20 cellular contexts compared by ENCODE assay signal in genomic region chr4:42609051-42609450, GRCh38. TPM values are rescaled to one million over a fixed set of nuclear protein-coding genes. Genes with fewer than 3 reads are reported as not detected.
DNase-seq lines count a peak whose midpoint lies in the region; ATAC-seq, FAIRE-seq and TF ChIP-seq lines count a peak whose summit lies in the region.
"Had no signal": no experiment of that assay in that cellular context is flagged by ENCODE, and none has a peak within 500 bp of the region (broad histone marks: within the 10 kb centered on the region; RNA-seq: fewer than 3 reads in every experiment).

No MANE protein-coding gene starts in this region.

- RAD21 ChIA-PET in GM12878 (lab: Charles Lee; ENCODE audit: unreplicated experiment), result no interaction called here

- H3K79me2 ChIP-seq in GM12878 (ENCODE audit: control insufficient read depth, insufficient read depth, low read length), result peaks cover 1% of the 10 kb centered on the region

- H3K4me1 Mint-ChIP-seq in stimulated activated memory B cell treated with anti-CD40 and anti-IgM and Interleukin-4, amounts not matched to agents 10 μg/mL and 1 μg/mL and 100 μg/mL, for 72 hours, result peaks cover 12% of the 10 kb centered on the region

- H3K27ac ChIP-seq in GM12878 (ENCODE audit: control insufficient read depth, insufficient read depth), result no peak overlapping the region
- no peak overlapping the region for H3K27ac ChIP-seq in suprapubic skin

- TF ChIP-seq EP300 in GM12878 (IDR thresholded peaks at IDR 0.05; ENCODE audit: borderline replicate concordance in 1 of 2, control insufficient read depth in 1 of 2, low read depth in 2 of 2, low read length in 2 of 2) (no peak), suprapubic skin (IDR thresholded peaks at IDR 0.05) (no peak)

- SMC1A ChIA-PET in GM12878 (lab: Charles Lee; ENCODE audit: uncharacterized antibody, unreplicated experiment), result no interaction called here

- H3K4me1 ChIP-seq in GM12878 (ENCODE audit: control insufficient read depth, insufficient read depth, low read length) (no peaks in the 10 kb centered on the region; the same call in none of the 2 replicates), suprapubic skin (no peaks in the 10 kb centered on the region)

- H4K20me1 ChIP-seq in GM12878 (ENCODE audit: control insufficient read depth, insufficient read depth), result no peaks in the 10 kb centered on the region

- intact Hi-C loops in GM12878 (cut with micrococcal nuclease; ENCODE audit: unreplicated experiment), result no loop called here

- no peak for TF ChIP-seq RAD21 in GM12878 (IDR thresholded peaks at IDR 0.05; ENCODE audit: insufficient read depth, low read depth, low read length)

- no peak overlapping the region for H3K4me2 ChIP-seq in GM12878 (ENCODE audit: control insufficient read depth, insufficient read depth)

- no peaks in the 10 kb centered on the region for H3K27me3 ChIP-seq in GM12878 (replicated peaks in 1 of 2; ENCODE audit: control insufficient read depth in 2 of 2, insufficient read depth in 2 of 2, low read length in 1 of 2)
- H3K27me3 ChIP-seq in suprapubic skin, result no peaks in the 10 kb centered on the region

- no peaks in the 10 kb centered on the region; the same call in 1 of the 3 replicates for H3K9me3 ChIP-seq in GM12878 (replicated peaks; ENCODE audit: control insufficient read depth, insufficient read depth, low read length)
- H3K9me3 ChIP-seq in suprapubic skin, result no peaks in the 10 kb centered on the region

- H3K4me3 Mint-ChIP-seq in stimulated activated memory B cell treated with anti-CD40 and anti-IgM and Interleukin-4, amounts not matched to agents 10 μg/mL and 1 μg/mL and 100 μg/mL, for 72 hours, result no peak overlapping the region
- H3K4me3 Mint-ChIP-seq: HFFc6 had no signal

- H3K9me3 Mint-ChIP-seq in stimulated activated memory B cell treated with anti-CD40 and anti-IgM and Interleukin-4, amounts not matched to agents 10 μg/mL and 1 μg/mL and 100 μg/mL, for 72 hours, result no peaks in the 10 kb centered on the region
- H3K9me3 Mint-ChIP-seq: CD8-positive, alpha-beta memory T cell had no signal

- TF ChIP-seq CTCF in GM12878 (IDR thresholded peaks at IDR 0.05 in 2 of 3, conservative IDR thresholded peaks at IDR 0.05 in 1 of 3; ENCODE audit: control insufficient read depth in 2 of 3, extremely low read depth in 1 of 3, insufficient read depth in 1 of 3, low read depth in 3 of 3, low read length in 3 of 3) (no peak), suprapubic skin (IDR thresholded peaks at IDR 0.05) (no peak)

- no peak overlapping the region for H3K9ac ChIP-seq in GM12878 (ENCODE audit: control insufficient read depth, insufficient read depth, low read length)

- WGBS in GM12878 (ENCODE audit: insufficient coverage, insufficient replicate concordance, low lambda C conversion rate, missing lambda C conversion rate), result 75% methylated on average over 4 of the region's 4 CpGs
- WGBS in suprapubic skin, result 90% methylated on average over 4 of the region's 4 CpGs

- H3K4me3 ChIP-seq in GM12878, result no peak overlapping the region
- H3K4me3 ChIP-seq in suprapubic skin, result no peak overlapping the region

- POLR2A ChIA-PET in GM12878 (lab: Charles Lee), result no interaction called here

- BruUV-seq in GM12878 (replicated peaks; lab: Mats Ljungman, UMichigan), result no TSS peak

- H3K27ac Mint-ChIP-seq in stimulated activated memory B cell treated with anti-CD40 and anti-IgM and Interleukin-4, amounts not matched to agents 10 μg/mL and 1 μg/mL and 100 μg/mL, for 72 hours, result no peak overlapping the region
- H3K27ac Mint-ChIP-seq: HFFc6 had no signal

- peak; percentile 59 for ATAC-seq in GM12878
- ATAC-seq in stimulated activated memory B cell treated with anti-CD40 and anti-IgM and Interleukin-4, amounts not matched to agents 10 μg/mL and 1 μg/mL and 100 μg/mL, for 72 hours, result no peak

- H3K27me3 Mint-ChIP-seq in stimulated activated memory B cell treated with anti-CD40 and anti-IgM and Interleukin-4, amounts not matched to agents 10 μg/mL and 1 μg/mL and 100 μg/mL, for 72 hours, result no peaks in the 10 kb centered on the region
- H3K27me3 Mint-ChIP-seq: CD8-positive, alpha-beta memory T cell had no signal

- H3K36me3 Mint-ChIP-seq in stimulated activated memory B cell treated with anti-CD40 and anti-IgM and Interleukin-4, amounts not matched to agents 10 μg/mL and 1 μg/mL and 100 μg/mL, for 72 hours, result peaks cover 38% of the 10 kb centered on the region

- in situ Hi-C loops in GM12878 (cut with MboI), result no loop called here

- CTCF ChIA-PET in GM12878 (lab: Yijun Ruan, JAX), result no interaction called here

- H2AFZ ChIP-seq in GM12878 (ENCODE audit: control insufficient read depth, low read depth, low read length), result no peak overlapping the region

- peak; percentile 49 for FAIRE-seq in GM19239 (lab: Jason Lieb, UNC)
- FAIRE-seq in GM12878 (lab: Jason Lieb, UNC), result no peak
- FAIRE-seq: H54 had no signal

- peak; percentile 34 to 38 for DNase-seq in activated T-cell treated with anti-CD3 and anti-CD28 coated beads, Interleukin-2, amount 50 U/mL, for 48 hours
- DNase-seq in activated T-cell treated with anti-CD3 and anti-CD28 coated beads, Interleukin-2, amount 50 U/mL, for 1 hour, result no peak
- DNase-seq in GM19239 (ENCODE audit: insufficient read length, low spot score) (no peak), GM12878 (ENCODE audit: low read depth, low spot score) (no peak), suprapubic skin (ENCODE audit: low spot score in 2 of 2) (no peak), DMS 273 treated with DMSO at 0.1 percent for 48 hours (lab: John Stamatoyannopoulos, UW) (no peak)
- peak; percentile 9 for DNase-seq in stimulated activated CD8-positive, alpha-beta memory T cell treated with anti-CD3 and anti-CD28 coated beads, Interleukin-15, amount 100 ng/mL, for 48 hours (ENCODE audit: low read depth in 2 of 2)
- DNase-seq: C1 segment of cervical spinal cord; CD8-positive, alpha-beta memory T cell; HFFc6; KG1; NCI-H1105 treated with DMSO at 0.1 percent for 48 hours; NCI-H1694 treated with DMSO at 0.1 percent for 48 hours; NCI-H2107; NCI-H2227 treated with DMSO at 0.1 percent for 48 hours; NCI-H510A treated with DMSO at 0.1 percent for 48 hours; NCI-H774; SHP77 had no signal

- TF ChIP-seq POLR2A in GM12878 (IDR thresholded peaks at IDR 0.05; ENCODE audit: low read depth, low read length) (no peak), suprapubic skin (IDR thresholded peaks at IDR 0.05) (no peak)

- H3K36me3 ChIP-seq in GM12878 (ENCODE audit: control insufficient read depth in 2 of 2, insufficient read depth in 2 of 2, low read length in 1 of 2), result peaks cover 7 to 27% of the 10 kb centered on the region in 2 experiments
- no peaks in the 10 kb centered on the region for H3K36me3 ChIP-seq in suprapubic skin

TF ChIP-seq in GM12878, 131 proteins besides CTCF, POLR2A, EP300 and RAD21 (continues in another document):
- no peak for TF ChIP-seq ZBTB11 (CRISPR knock-in tag; IDR thresholded peaks at IDR 0.05)

RNA-seq across cellular contexts. Expression of gene ATP8A1, which starts 47.9 kb away (rescaled TPM):
- total RNA-seq in GM12878 (2013; cell fraction: nucleolus; rRNA removed), result 1,209 and 1,224 TPM in 2 replicates
- 55.2 and 73.8 TPM in 2 replicates for total RNA-seq in GM12878 (2014; rRNA removed)
- total RNA-seq in GM12878 (2014; rRNA removed; fragmentation: Illumina TruSeq; extraction: Trizol), result 72.5 and 78.7 TPM in 2 replicates
- total RNA-seq in GM12878 (2021), result 50.4 and 50.6 TPM in 2 replicates
- polyA plus RNA-seq in GM12878 (2011; ENCODE audit: low read depth), result 16.1 TPM
- 116 and 194 TPM in 2 replicates for polyA plus RNA-seq in GM12878 (2011; rRNA removed)
- 27.1 and 34.0 TPM in 2 replicates for polyA plus RNA-seq in GM12878 (2011; cell fraction: cytosol; rRNA removed)
- polyA plus RNA-seq in GM12878 (2011; cell fraction: nucleus; rRNA removed), result 252 and 314 TPM in 2 replicates
- 22.0 and 41.8 TPM in 2 replicates for polyA plus RNA-seq in GM12878 (2012)
- polyA plus RNA-seq in GM12878 (2014; fragmentation: Illumina TruSeq; extraction: Trizol), result 43.3 and 60.0 TPM in 2 replicates
- 1 to 10 TPM; 9.0 to 9.5 TPM for polyA plus RNA-seq in GM12878 (2014; fragmentation: Nextera tagmentation; extraction: Ambion mirVana)
- 26.2 and 31.2 TPM in 2 replicates for polyA plus RNA-seq in GM12878 (2014; rRNA removed)
- polyA plus RNA-seq in GM12878 (2016; fragmentation: Nextera tagmentation; extraction: Ambion mirVana), result 10 to 100 TPM; 14.4 to 18.5 TPM
- 213 and 243 TPM in 2 replicates for polyA minus RNA-seq in GM12878 (2011; rRNA and poly(A)+ RNA removed)
- 58.3 and 60.7 TPM in 2 replicates for polyA minus RNA-seq in GM12878 (2011; cell fraction: cytosol; rRNA and poly(A)+ RNA removed)
- 380 and 488 TPM in 2 replicates for polyA minus RNA-seq in GM12878 (2011; cell fraction: nucleus; rRNA and poly(A)+ RNA removed)
- total RNA-seq in suprapubic skin, result 10 to 100 TPM in 1 of 4 donors, 1 to 10 TPM in 3; 5.9 to 16.5 (median 7.3) TPM

Comparison
In these comparisons a context has a peak if more than half of its experiments do, and no peak if none do; other contexts are left out.
1. DNase-seq: peak in activated T-cell treated with anti-CD3 and anti-CD28 coated beads, Interleukin-2, amount 50 U/mL, for 48 hours (2 of 2) and stimulated activated CD8-positive, alpha-beta memory T cell treated with anti-CD3 and anti-CD28 coated beads, Interleukin-15, amount 100 ng/mL, for 48 hours (2 of 2); none in activated T-cell treated with anti-CD3 and anti-CD28 coated beads, Interleukin-2, amount 50 U/mL, for 1 hour (single experiment), GM19239 (single experiment), GM12878 (single experiment), suprapubic skin (0 of 2) and DMS 273 treated with DMSO at 0.1 percent for 48 hours (single experiment).